ENCODE assay signal across 1 cellular context in the genomic region with DNA sequence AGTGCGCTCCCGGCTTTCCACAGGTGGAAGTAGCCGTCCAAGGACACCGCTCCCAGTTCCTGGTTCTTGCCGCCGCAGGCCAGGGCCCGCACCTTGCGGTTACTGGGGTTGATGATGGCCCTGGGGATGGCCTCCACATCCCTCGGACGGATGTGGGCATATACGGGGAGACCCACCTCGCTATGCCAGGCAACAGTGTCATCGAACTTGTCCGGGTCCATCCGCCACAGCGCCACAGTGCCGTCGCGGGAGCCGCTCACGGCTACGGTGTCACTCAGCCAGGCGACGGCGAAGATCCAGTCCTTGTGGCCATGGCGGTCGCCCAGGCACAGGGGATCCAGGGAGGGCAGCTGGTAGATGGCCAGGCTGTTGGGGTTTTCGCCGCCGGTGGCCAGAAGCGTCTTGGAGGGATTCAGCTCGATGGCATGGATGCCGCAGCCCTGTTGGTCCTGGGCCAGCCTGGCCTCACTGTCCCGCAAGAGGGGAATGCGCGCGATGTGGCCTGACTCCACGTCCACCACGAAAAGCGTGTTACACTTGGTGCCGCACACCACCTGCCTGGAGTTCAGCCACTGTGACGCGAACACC.
TF ChIP-seq lines count a peak whose summit lies in the region.

No MANE protein-coding gene starts in this region.

TF ChIP-seq in H1, 55 proteins besides CTCF, POLR2A, EP300 and RAD21:
- no peak for TF ChIP-seq SAP30 (IDR thresholded peaks at IDR 0.05; ENCODE audit: insufficient read depth, insufficient replicate concordance, low read length)
- no peak for TF ChIP-seq CHD1 (IDR thresholded peaks at IDR 0.05; ENCODE audit: low read depth, low read length)
- TF ChIP-seq PHF8 (conservative IDR thresholded peaks at IDR 0.05; ENCODE audit: low read depth, low read length): no peak
- TF ChIP-seq GTF2F1 (IDR thresholded peaks at IDR 0.05; ENCODE audit: borderline replicate concordance, low read depth, low read length): no peak
- TF ChIP-seq KDM4A (IDR thresholded peaks at IDR 0.05; ENCODE audit: low read depth, low read length, severe bottlenecking): no peak
- TF ChIP-seq BCL11A (IDR thresholded peaks at IDR 0.05; ENCODE audit: low read depth in 2 of 2, low read length in 2 of 2): no peak
- TF ChIP-seq RFX5 (IDR thresholded peaks at IDR 0.05; ENCODE audit: borderline replicate concordance, low read depth, low read length): no peak
- TF ChIP-seq, protein P1, sequence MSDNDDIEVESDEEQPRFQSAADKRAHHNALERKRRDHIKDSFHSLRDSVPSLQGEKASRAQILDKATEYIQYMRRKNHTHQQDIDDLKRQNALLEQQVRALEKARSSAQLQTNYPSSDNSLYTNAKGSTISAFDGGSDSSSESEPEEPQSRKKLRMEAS (IDR thresholded peaks at IDR 0.05): no peak
- TF ChIP-seq SUZ12 (IDR thresholded peaks at IDR 0.05; ENCODE audit: low read length): no peak
- TF ChIP-seq CBX8 (IDR thresholded peaks at IDR 0.05; ENCODE audit: borderline replicate concordance, low read depth, low read length): no peak
- TF ChIP-seq MAFK (IDR thresholded peaks at IDR 0.05; ENCODE audit: low read depth, low read length): no peak
- no peak for TF ChIP-seq RNF2 (IDR thresholded peaks at IDR 0.05; ENCODE audit: borderline replicate concordance, low read depth, low read length, missing control alignments, poor library complexity, severe bottlenecking)
- no peak for TF ChIP-seq RXRA (IDR thresholded peaks at IDR 0.05; ENCODE audit: insufficient read depth, low read depth, low read length)
- TF ChIP-seq FOSL1 (IDR thresholded peaks at IDR 0.05; ENCODE audit: insufficient read depth, low read depth, low read length): no peak
TF ChIP-seq in H1: peak in this region for 0.
